2 cellular contexts compared by ENCODE assay signal in the genomic region with DNA sequence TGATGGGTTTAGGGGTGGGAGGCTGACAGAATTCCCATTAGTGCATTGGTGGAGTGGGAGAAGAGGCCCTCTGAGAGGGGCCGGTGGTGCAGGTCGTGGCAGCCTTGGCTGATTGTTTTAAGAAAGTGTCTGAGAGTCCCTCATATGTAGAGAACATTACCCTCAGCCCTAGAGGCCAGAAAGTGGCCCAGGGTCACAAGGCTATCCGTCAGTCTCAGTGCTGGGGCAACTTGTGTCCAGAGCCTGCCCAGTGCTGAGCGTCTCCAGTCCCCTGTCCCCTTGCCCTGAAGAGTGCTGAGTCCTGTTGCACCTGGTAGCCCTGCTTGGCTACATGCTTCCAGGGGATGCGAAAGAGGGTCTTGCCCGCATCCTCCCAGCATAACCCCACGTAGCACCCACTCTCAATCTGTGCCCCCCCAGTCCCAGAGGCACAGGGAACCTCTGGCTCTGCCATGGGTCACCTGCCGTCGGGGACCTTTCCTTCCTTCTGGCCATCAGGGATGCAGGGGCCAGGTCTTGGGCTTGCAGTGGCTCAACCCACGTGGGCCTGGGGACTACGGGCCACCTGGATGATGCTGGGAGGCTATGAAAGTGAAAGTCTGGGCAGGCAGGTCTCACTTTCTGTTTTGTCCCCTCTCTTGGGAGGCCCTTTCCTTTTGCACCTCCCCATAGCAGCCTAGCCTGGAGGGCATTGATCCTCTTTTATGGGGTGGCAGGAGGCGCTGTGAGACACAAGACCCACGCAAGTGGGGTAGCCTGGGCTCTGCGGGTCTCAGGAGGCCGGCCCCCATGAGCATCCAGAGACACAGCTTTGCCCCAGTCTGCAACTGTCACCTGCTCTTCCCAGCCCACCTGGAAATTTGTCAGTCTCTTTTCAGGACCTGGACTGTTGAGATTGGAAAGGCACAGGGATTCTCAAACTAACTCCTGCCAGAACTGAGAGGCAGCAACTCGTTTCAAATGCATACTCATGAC.
TF ChIP-seq lines count a peak whose summit lies in the region.

No MANE protein-coding gene starts in this region.

TF ChIP-seq in HepG2, 621 proteins besides CTCF, POLR2A, EP300 and RAD21:
- no peak for TF ChIP-seq ZNF3 (CRISPR knock-in tag; IDR thresholded peaks at IDR 0.05)
- 0 out of 2 replicates have a peak, but pooled peaks have one; percentile 43 for TF ChIP-seq NRL (CRISPR knock-in tag; IDR thresholded peaks at IDR 0.05; ENCODE audit: borderline replicate concordance)

TF ChIP-seq in GM23338, 12 proteins besides CTCF, POLR2A, EP300 and RAD21:
- TF ChIP-seq, protein P1, sequence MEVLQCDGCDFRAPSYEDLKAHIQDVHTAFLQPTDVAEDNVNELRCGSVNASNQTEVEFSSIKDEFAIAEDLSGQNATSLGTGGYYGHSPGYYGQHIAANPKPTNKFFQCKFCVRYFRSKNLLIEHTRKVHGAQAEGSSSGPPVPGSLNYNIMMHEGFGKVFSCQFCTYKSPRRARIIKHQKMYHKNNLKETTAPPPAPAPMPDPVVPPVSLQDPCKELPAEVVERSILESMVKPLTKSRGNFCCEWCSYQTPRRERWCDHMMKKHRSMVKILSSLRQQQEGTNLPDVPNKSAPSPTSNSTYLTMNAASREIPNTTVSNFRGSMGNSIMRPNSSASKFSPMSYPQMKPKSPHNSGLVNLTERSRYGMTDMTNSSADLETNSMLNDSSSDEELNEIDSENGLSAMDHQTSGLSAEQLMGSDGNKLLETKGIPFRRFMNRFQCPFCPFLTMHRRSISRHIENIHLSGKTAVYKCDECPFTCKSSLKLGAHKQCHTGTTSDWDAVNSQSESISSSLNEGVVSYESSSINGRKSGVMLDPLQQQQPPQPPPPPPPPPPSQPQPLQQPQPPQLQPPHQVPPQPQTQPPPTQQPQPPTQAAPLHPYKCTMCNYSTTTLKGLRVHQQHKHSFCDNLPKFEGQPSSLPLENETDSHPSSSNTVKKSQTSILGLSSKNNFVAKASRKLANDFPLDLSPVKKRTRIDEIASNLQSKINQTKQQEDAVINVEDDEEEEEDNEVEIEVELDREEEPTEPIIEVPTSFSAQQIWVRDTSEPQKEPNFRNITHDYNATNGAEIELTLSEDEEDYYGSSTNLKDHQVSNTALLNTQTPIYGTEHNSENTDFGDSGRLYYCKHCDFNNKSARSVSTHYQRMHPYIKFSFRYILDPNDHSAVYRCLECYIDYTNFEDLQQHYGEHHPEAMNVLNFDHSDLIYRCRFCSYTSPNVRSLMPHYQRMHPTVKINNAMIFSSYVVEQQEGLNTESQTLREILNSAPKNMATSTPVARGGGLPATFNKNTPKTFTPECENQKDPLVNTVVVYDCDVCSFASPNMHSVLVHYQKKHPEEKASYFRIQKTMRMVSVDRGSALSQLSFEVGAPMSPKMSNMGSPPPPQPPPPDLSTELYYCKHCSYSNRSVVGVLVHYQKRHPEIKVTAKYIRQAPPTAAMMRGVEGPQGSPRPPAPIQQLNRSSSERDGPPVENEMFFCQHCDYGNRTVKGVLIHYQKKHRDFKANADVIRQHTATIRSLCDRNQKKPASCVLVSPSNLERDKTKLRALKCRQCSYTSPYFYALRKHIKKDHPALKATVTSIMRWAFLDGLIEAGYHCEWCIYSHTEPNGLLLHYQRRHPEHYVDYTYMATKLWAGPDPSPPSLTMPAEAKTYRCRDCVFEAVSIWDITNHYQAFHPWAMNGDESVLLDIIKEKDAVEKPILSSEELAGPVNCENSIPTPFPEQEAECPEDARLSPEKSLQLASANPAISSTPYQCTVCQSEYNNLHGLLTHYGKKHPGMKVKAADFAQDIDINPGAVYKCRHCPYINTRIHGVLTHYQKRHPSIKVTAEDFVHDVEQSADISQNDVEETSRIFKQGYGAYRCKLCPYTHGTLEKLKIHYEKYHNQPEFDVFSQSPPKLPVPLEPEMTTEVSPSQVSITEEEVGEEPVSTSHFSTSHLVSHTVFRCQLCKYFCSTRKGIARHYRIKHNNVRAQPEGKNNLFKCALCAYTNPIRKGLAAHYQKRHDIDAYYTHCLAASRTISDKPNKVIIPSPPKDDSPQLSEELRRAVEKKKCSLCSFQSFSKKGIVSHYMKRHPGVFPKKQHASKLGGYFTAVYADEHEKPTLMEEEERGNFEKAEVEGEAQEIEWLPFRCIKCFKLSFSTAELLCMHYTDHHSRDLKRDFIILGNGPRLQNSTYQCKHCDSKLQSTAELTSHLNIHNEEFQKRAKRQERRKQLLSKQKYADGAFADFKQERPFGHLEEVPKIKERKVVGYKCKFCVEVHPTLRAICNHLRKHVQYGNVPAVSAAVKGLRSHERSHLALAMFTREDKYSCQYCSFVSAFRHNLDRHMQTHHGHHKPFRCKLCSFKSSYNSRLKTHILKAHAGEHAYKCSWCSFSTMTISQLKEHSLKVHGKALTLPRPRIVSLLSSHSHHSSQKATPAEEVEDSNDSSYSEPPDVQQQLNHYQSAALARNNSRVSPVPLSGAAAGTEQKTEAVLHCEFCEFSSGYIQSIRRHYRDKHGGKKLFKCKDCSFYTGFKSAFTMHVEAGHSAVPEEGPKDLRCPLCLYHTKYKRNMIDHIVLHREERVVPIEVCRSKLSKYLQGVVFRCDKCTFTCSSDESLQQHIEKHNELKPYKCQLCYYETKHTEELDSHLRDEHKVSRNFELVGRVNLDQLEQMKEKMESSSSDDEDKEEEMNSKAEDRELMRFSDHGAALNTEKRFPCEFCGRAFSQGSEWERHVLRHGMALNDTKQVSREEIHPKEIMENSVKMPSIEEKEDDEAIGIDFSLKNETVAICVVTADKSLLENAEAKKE (CRISPR knock-in tag; IDR thresholded peaks at IDR 0.05) = no peak
- no peak for TF ChIP-seq STAT1 (IDR thresholded peaks at IDR 0.05; ENCODE audit: unreplicated experiment)
- TF ChIP-seq CREB1 (CRISPR knock-in tag; IDR thresholded peaks at IDR 0.05; ENCODE audit: low read depth) = no peak
- TF ChIP-seq, protein P2, sequence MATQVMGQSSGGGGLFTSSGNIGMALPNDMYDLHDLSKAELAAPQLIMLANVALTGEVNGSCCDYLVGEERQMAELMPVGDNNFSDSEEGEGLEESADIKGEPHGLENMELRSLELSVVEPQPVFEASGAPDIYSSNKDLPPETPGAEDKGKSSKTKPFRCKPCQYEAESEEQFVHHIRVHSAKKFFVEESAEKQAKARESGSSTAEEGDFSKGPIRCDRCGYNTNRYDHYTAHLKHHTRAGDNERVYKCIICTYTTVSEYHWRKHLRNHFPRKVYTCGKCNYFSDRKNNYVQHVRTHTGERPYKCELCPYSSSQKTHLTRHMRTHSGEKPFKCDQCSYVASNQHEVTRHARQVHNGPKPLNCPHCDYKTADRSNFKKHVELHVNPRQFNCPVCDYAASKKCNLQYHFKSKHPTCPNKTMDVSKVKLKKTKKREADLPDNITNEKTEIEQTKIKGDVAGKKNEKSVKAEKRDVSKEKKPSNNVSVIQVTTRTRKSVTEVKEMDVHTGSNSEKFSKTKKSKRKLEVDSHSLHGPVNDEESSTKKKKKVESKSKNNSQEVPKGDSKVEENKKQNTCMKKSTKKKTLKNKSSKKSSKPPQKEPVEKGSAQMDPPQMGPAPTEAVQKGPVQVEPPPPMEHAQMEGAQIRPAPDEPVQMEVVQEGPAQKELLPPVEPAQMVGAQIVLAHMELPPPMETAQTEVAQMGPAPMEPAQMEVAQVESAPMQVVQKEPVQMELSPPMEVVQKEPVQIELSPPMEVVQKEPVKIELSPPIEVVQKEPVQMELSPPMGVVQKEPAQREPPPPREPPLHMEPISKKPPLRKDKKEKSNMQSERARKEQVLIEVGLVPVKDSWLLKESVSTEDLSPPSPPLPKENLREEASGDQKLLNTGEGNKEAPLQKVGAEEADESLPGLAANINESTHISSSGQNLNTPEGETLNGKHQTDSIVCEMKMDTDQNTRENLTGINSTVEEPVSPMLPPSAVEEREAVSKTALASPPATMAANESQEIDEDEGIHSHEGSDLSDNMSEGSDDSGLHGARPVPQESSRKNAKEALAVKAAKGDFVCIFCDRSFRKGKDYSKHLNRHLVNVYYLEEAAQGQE (IDR thresholded peaks at IDR 0.05; ENCODE audit: unreplicated experiment) = no peak
